In the genomic region with DNA sequence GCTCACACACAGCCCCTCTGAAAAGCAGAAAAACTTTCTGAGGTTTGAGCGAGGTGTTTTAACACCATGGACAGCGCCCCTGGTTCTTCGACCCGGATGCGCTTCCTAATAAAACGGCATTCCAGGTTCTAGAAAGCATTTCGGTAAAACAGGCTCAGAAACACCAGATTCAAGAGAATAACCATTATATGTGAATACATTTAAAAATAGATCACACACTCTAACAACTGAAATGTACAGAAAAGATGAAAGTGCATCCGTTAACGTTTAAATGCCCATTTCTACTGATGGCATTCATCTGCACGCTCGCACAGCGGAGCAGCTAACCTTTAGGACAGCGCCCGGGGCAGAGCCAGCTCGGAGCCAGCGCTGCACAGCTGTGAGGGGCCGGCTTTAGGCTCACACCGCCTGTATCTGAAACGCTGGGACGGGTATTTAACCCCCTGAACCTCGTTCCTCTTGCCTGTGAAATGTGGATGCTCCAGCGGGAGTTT, we compare ENCODE assay signal across 9 cellular contexts. TPM values are rescaled to one million over a fixed set of nuclear protein-coding genes. Genes with fewer than 3 reads are reported as not detected.
A peak's percentile ranks its signal among the peaks of the same experiment; 100 is the strongest.
DNase-seq lines count a peak whose midpoint lies in the region; ATAC-seq and TF ChIP-seq lines count a peak whose summit lies in the region.
"Had no signal": no experiment of that assay in that cellular context is flagged by ENCODE, and none has a peak within 500 bp of the region (broad histone marks: within the 10 kb centered on the region; RNA-seq: fewer than 3 reads in every experiment).

No MANE protein-coding gene starts in this region.

- no peaks in the 10 kb centered on the region for H3K4me1 ChIP-seq in gastrocnemius medialis

- in situ Hi-C loops in astrocyte of the cerebellum (cut with HindIII; ENCODE audit: low sequenced_read_pairs), result no loop called here
- in situ Hi-C loops in gastrocnemius medialis (cut with MboI; ENCODE audit: low sequenced_read_pairs in 4 of 4), result no loop called here

- no peak for TF ChIP-seq POLR2A in gastrocnemius medialis (IDR thresholded peaks at IDR 0.05)

- DNase-seq in HK-2 (ENCODE audit: unreplicated experiment) (peak; percentile 26), astrocyte of the cerebellum (ENCODE audit: low read depth) (peak; percentile 43), gastrocnemius medialis (no peak), GM19240 (ENCODE audit: insufficient read length, low spot score) (no peak)
- no peak for DNase-seq in stimulated activated CD4-positive, alpha-beta T cell treated with anti-CD3 and anti-CD28 coated beads, Interleukin-2, amount 100 ng/mL, for 24 hours

- no peak for TF ChIP-seq CTCF in astrocyte of the cerebellum (IDR thresholded peaks at IDR 0.05; ENCODE audit: low read depth, low read length, missing control alignments)
- no peak for TF ChIP-seq CTCF in gastrocnemius medialis (IDR thresholded peaks at IDR 0.05 in 4 of 5, conservative IDR thresholded peaks at IDR 0.05 in 1 of 5)

- H3K27ac ChIP-seq in gastrocnemius medialis, result no peak overlapping the region
- H3K27ac ChIP-seq: neutrophil had no signal

- ATAC-seq in gastrocnemius medialis (no peak), HG03095 (IDR thresholded peaks at IDR 0.05; ENCODE audit: unreplicated experiment) (no peak), HG03045 (IDR thresholded peaks at IDR 0.05; ENCODE audit: unreplicated experiment) (no peak)

- H3K4me3 ChIP-seq in astrocyte of the cerebellum (ENCODE audit: low read depth, low read length) (peak overlapping the region; percentile 32), iPS-11a (ENCODE audit: low read depth, low read length) (peak overlapping the region; percentile 52), gastrocnemius medialis (peak overlapping the region in 3 of 4 donors; percentile 36 to 55 (median 45))

- no peaks in the 10 kb centered on the region for H3K27me3 ChIP-seq in gastrocnemius medialis

- intact Hi-C loops in gastrocnemius medialis (cut with DNase I; ENCODE audit: low total_unique reads), result no loop called here

- no peaks in the 10 kb centered on the region for H3K36me3 ChIP-seq in gastrocnemius medialis
- H3K36me3 ChIP-seq: neutrophil had no signal

- no peaks in the 10 kb centered on the region for H3K9me3 ChIP-seq in gastrocnemius medialis
- H3K9me3 ChIP-seq: neutrophil had no signal

RNA-seq across cellular contexts. Expression of gene TENT4A, which starts 26.3 kb away (rescaled TPM):
- total RNA-seq in gastrocnemius medialis, result 10 to 100 TPM; 11.9 to 15.2 (median 12.7) TPM

RNA-seq across cellular contexts. Expression of gene SRD5A1, which starts 53.7 kb away (rescaled TPM):
- 1 to 10 TPM in 3 of 4 donors, under 1 TPM in 1; 0.75 to 4.3 (median 3.3) TPM for total RNA-seq in gastrocnemius medialis

RNA-seq across cellular contexts. Expression of gene NSUN2, which starts 54.1 kb away (rescaled TPM):
- total RNA-seq in gastrocnemius medialis, result 10 to 100 TPM; 29.4 to 45.9 (median 38.0) TPM

Comparison
In these comparisons a context has a peak if more than half of its experiments do, and no peak if none do; other contexts are left out.
1. DNase-seq: peak in HK-2 (single experiment) and astrocyte of the cerebellum (single experiment); none in gastrocnemius medialis (0 of 2), GM19240 (single experiment) and stimulated activated CD4-positive, alpha-beta T cell treated with anti-CD3 and anti-CD28 coated beads, Interleukin-2, amount 100 ng/mL, for 24 hours (0 of 2).
2. Peak in every context shown above with its lines, with median percentiles within 50 percentile points of each other: H3K4me3 ChIP-seq.